ENCODE assay signal across 8 cellular contexts in the genomic region with DNA sequence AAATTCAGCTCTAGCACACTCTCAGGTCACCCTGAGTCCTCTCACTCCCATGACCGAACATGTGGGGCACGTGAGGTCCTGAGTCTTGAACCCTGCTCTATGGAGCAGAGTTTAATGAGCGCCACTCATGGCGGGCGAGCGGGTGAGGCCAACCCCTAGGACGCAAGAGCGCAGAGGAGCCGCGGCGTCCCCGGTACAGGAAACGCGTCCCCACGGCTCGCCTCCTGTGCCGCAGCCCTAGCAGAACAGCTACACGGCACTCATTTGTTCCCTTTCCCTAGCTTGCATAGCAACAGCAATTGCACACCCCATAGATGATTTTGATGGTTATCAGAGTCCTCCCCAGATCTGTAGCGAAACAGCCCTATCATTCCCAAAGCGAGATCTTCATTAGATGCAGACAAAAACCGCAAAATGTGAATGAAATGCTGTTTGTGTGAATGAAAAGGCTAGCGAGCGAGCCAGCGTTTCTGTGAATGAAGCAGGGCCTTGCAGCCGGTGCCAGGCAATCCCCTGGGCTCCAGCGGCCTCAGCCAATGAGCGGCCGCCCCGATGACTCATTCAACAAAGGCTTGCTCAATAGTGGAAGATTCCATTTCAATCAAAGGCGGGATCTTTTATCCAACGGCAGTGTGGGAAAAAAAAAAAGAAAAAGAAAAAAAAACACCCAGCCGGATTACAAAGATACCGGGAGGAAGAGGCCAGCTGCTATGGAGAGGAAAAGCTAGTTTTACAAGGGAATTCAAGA. TPM values are rescaled to one million over a fixed set of nuclear protein-coding genes. Genes with fewer than 3 reads are reported as not detected.
DNase-seq lines count a peak whose midpoint lies in the region; ATAC-seq and TF ChIP-seq lines count a peak whose summit lies in the region.

No MANE protein-coding gene starts in this region.

- H3K4me1 ChIP-seq in lung (ENCODE audit: control insufficient read depth in 2 of 2, insufficient read depth in 2 of 2, low read length in 2 of 2), result peaks cover 0 to 13% of the 10 kb centered on the region in 2 donors

- H3K4me3 ChIP-seq in AG10803 (ENCODE audit: low read length) (peak overlapping the region; percentile 57), lung (peak overlapping the region; percentile 22)

- TF ChIP-seq CTCF in AG10803 (conservative IDR thresholded peaks at IDR 0.05; ENCODE audit: low read length) (no peak), lung (IDR thresholded peaks at IDR 0.05; ENCODE audit: control extremely low read depth, extremely low read depth) (no peak)
- TF ChIP-seq CTCF in activated CD8-positive, alpha-beta T cell treated with anti-CD3 and anti-CD28 coated beads for 36 hours (IDR thresholded peaks at IDR 0.05), result no peak

- no peaks in the 10 kb centered on the region for H3K9me3 ChIP-seq in lung (ENCODE audit: control insufficient read depth in 2 of 2, insufficient read depth in 1 of 2, low read length in 1 of 2)

- peak; percentile 94 for DNase-seq in AG10803 (ENCODE audit: low read depth)
- DNase-seq in HEK293T (ENCODE audit: extremely low spot score), result peak; percentile 86
- DNase-seq in NCI-H446 (lab: John Stamatoyannopoulos, UW), result peak; percentile 62 to 90
- DNase-seq in activated CD8-positive, alpha-beta T cell treated with anti-CD3 and anti-CD28 coated beads for 36 hours, result peak; percentile 80
- DNase-seq in epidermal melanocyte (ENCODE audit: insufficient read length, low spot score), result peak; percentile 93
- peak; percentile 88 for DNase-seq in lung (ENCODE audit: low spot score)
- DNase-seq in stimulated activated CD4-positive, alpha-beta T cell treated with anti-CD3 and anti-CD28 coated beads, Interleukin-4, amount 100 ng/mL, for 4 hours, result peak; percentile 36 to 38

- POLR2A ChIA-PET in HEK293T (lab: Yijun Ruan, JAX), result interaction anchor here (0.6 to 1.1 kb wide), 2 partner anchors 13 to 130 kb away, joined by 3 read pairs; no protein-coding TSS in a partner anchor
- POLR2A ChIA-PET in activated CD8-positive, alpha-beta T cell treated with anti-CD3 and anti-CD28 coated beads for 36 hours (lab: Charles Lee), result no interaction called here

- H3K4me3 Mint-ChIP-seq in activated CD8-positive, alpha-beta T cell treated with anti-CD3 and anti-CD28 coated beads for 36 hours, result peak overlapping the region; percentile 56

- peak overlapping the region; percentile 27 for H3K27ac Mint-ChIP-seq in activated CD8-positive, alpha-beta T cell treated with anti-CD3 and anti-CD28 coated beads for 36 hours

- no peaks in the 10 kb centered on the region for H3K36me3 ChIP-seq in lung (ENCODE audit: control insufficient read depth in 2 of 2, insufficient read depth in 2 of 2, low read length in 2 of 2)

- peaks cover 3% of the 10 kb centered on the region for H3K27me3 ChIP-seq in lung (ENCODE audit: control insufficient read depth, insufficient read depth)

- WGBS in lung, 2 donors, result 0 to 1% methylated on average over 33 of the region's 33 CpGs

- CTCF ChIA-PET in HEK293T (lab: Yijun Ruan, JAX), result interaction anchor here (0.6 kb wide), 1 partner anchor 276 kb away, joined by 3 read pairs; no protein-coding TSS in a partner anchor
- CTCF ChIA-PET in activated CD8-positive, alpha-beta T cell treated with anti-CD3 and anti-CD28 coated beads for 36 hours (lab: Charles Lee), result interaction anchor here (1.3 kb wide), 2 partner anchors 27 to 98 kb away, joined by 3 to 5 read pairs; no protein-coding TSS in a partner anchor

- intact Hi-C loops in activated CD8-positive, alpha-beta T cell treated with anti-CD3 and anti-CD28 coated beads for 36 hours (cut with micrococcal nuclease), result loop anchor here (5.0 kb wide), 1 partner anchor 97 kb away; no protein-coding TSS in a partner anchor

- H3K9me3 Mint-ChIP-seq in activated CD8-positive, alpha-beta T cell treated with anti-CD3 and anti-CD28 coated beads for 36 hours, result no peaks in the 10 kb centered on the region

- H3K36me3 Mint-ChIP-seq in activated CD8-positive, alpha-beta T cell treated with anti-CD3 and anti-CD28 coated beads for 36 hours (ENCODE audit: low read depth), result no peaks in the 10 kb centered on the region

- peaks cover 58% of the 10 kb centered on the region for H3K27me3 Mint-ChIP-seq in activated CD8-positive, alpha-beta T cell treated with anti-CD3 and anti-CD28 coated beads for 36 hours

- H3K27ac ChIP-seq in lung (ENCODE audit: low read depth in 1 of 2, low read length in 1 of 2), result peak overlapping the region; percentile 14 to 86

- peaks cover 23% of the 10 kb centered on the region for H3K4me1 Mint-ChIP-seq in activated CD8-positive, alpha-beta T cell treated with anti-CD3 and anti-CD28 coated beads for 36 hours (ENCODE audit: low read depth)

- ATAC-seq in activated CD8-positive, alpha-beta T cell treated with anti-CD3 and anti-CD28 coated beads for 36 hours, result peak; percentile 90
- ATAC-seq in lung (ENCODE audit: insufficient read depth, low FRiP score) (peak; percentile 86), GM21423 (IDR thresholded peaks at IDR 0.05; ENCODE audit: unreplicated experiment) (no peak)

TF ChIP-seq in HEK293T, 16 proteins besides CTCF, POLR2A, EP300 and RAD21:
- TF ChIP-seq LEF1 (IDR thresholded peaks at IDR 0.05; ENCODE audit: borderline replicate concordance), result no peak
- no peak for TF ChIP-seq SUZ12 (IDR thresholded peaks at IDR 0.05)
- no peak for TF ChIP-seq SP1 (IDR thresholded peaks at IDR 0.05)
- TF ChIP-seq ZNF384 (IDR thresholded peaks at IDR 0.05), result peak; percentile 96
- TF ChIP-seq, protein P1, sequence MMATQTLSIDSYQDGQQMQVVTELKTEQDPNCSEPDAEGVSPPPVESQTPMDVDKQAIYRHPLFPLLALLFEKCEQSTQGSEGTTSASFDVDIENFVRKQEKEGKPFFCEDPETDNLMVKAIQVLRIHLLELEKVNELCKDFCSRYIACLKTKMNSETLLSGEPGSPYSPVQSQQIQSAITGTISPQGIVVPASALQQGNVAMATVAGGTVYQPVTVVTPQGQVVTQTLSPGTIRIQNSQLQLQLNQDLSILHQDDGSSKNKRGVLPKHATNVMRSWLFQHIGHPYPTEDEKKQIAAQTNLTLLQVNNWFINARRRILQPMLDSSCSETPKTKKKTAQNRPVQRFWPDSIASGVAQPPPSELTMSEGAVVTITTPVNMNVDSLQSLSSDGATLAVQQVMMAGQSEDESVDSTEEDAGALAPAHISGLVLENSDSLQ (IDR thresholded peaks at IDR 0.05), result peak; percentile 88
- no peak for TF ChIP-seq BHLHE40 (IDR thresholded peaks at IDR 0.05; ENCODE audit: borderline replicate concordance)
- TF ChIP-seq FOXK2 (IDR thresholded peaks at IDR 0.05), result no peak
- TF ChIP-seq ELF4 (IDR thresholded peaks at IDR 0.05), result no peak
- no peak for TF ChIP-seq TARDBP (IDR thresholded peaks at IDR 0.05)
- TF ChIP-seq HDGF (IDR thresholded peaks at IDR 0.05; ENCODE audit: borderline replicate concordance), result no peak
- no peak for TF ChIP-seq CTBP1 (IDR thresholded peaks at IDR 0.05; ENCODE audit: borderline replicate concordance)
- no peak for TF ChIP-seq ARNT (IDR thresholded peaks at IDR 0.05)
- no peak for TF ChIP-seq FOXA1 (IDR thresholded peaks at IDR 0.05)
- no peak for TF ChIP-seq FOXM1 (IDR thresholded peaks at IDR 0.05; ENCODE audit: borderline replicate concordance)
- TF ChIP-seq NFRKB (IDR thresholded peaks at IDR 0.05), result no peak
- peak; percentile 19; the same call in 1 of the 2 replicates for TF ChIP-seq L3MBTL2 (conservative IDR thresholded peaks at IDR 0.05)

RNA-seq across cellular contexts. Expression of a gene that starts 1.5 kb away (rescaled TPM):
- total RNA-seq in activated CD8-positive, alpha-beta T cell treated with anti-CD3 and anti-CD28 coated beads for 36 hours, result not detected
- total RNA-seq in lung, result 10 to 100 TPM in 1 of 2 donors, 1 to 10 TPM in 1; 3.8 to 19.2 TPM
- 1 to 10 TPM; 1.8 to 4.2 TPM for polyA plus RNA-seq in lung

Comparison
In these comparisons a context has a peak if more than half of its experiments do, and no peak if none do; other contexts are left out.
1. DNase-seq: peak in every context shown above with its lines; median percentile 94 in AG10803; 93 in epidermal melanocyte; 88 in lung; 86 in HEK293T; 80 in activated CD8-positive, alpha-beta T cell treated with anti-CD3 and anti-CD28 coated beads for 36 hours; 76 in NCI-H446; 37 in stimulated activated CD4-positive, alpha-beta T cell treated with anti-CD3 and anti-CD28 coated beads, Interleukin-4, amount 100 ng/mL, for 4 hours.
2. RNA of a gene that starts 1.5 kb away (total RNA-seq): 3.8 to 19.2 TPM in lung; not detected in activated CD8-positive, alpha-beta T cell treated with anti-CD3 and anti-CD28 coated beads for 36 hours; every median in the first group is over 4 times any median in the second.